9 cellular contexts compared by ENCODE assay signal in the genomic region with DNA sequence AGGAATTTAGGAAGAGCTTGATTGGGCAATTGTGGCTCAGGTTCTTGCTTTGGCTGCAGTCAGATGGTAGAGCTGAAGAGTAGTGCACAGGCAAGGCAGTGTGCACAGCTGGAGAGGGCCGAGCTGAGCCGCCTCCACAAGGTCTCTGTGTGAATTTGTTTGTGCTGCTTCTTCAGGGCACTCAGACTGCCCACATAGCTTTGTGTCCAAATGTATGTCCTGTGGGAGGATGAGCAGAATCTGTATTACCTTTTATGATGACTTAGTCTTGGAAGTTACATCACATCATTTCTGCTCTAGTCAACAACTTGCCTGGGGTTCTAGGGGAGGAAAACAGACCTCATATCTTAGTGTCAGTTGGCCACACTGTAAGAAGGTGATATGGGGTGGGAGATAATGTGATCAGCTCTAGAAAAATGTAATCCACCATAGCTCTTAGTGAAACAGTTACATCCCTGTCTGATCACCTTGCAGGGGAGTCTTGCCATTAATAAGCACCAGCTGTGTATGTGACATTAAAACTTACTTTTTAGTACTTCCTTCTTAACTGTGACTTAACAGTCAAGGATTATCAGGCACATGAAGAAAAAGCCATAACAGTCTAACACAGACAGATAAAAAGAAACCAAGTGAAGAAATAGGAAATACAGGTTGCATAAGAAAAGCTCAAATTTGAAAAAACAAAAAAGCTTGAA. TPM values are rescaled to one million over a fixed set of nuclear protein-coding genes. Genes with fewer than 3 reads are reported as not detected.
A peak's percentile ranks its signal among the peaks of the same experiment; 100 is the strongest.
DNase-seq lines count a peak whose midpoint lies in the region; ATAC-seq and TF ChIP-seq lines count a peak whose summit lies in the region.
"Had no signal": no experiment of that assay in that cellular context is flagged by ENCODE, and none has a peak within 500 bp of the region (broad histone marks: within the 10 kb centered on the region; RNA-seq: fewer than 3 reads in every experiment).

No MANE protein-coding gene starts in this region.

- no peaks in the 10 kb centered on the region for H3K9me3 Mint-ChIP-seq in MCF 10A (ENCODE audit: unreplicated experiment)
- H3K9me3 Mint-ChIP-seq: nephron progenitor cell had no signal

- no peaks in the 10 kb centered on the region for H3K27me3 ChIP-seq in mammary epithelial cell (ENCODE audit: insufficient read depth, low read length)
- H3K27me3 ChIP-seq in RWPE2 (ENCODE audit: insufficient read depth, poor library complexity, severe bottlenecking), result no peaks in the 10 kb centered on the region

- no peak overlapping the region for H3K9ac ChIP-seq in mammary epithelial cell (ENCODE audit: insufficient read depth, low read length)

- H3K36me3 ChIP-seq in mammary epithelial cell (ENCODE audit: insufficient read depth, low read length), result no peaks in the 10 kb centered on the region
- no peaks in the 10 kb centered on the region; the same call in 1 of the 2 replicates for H3K36me3 ChIP-seq in RWPE2 (ENCODE audit: low read depth)

- no peak overlapping the region for H3K27ac Mint-ChIP-seq in MCF 10A (ENCODE audit: low read depth, unreplicated experiment)

- H3K36me3 Mint-ChIP-seq in MCF 10A (ENCODE audit: insufficient read depth, unreplicated experiment), result no peaks in the 10 kb centered on the region

- H3K27ac ChIP-seq in mammary epithelial cell (ENCODE audit: insufficient read depth, low read depth, low read length) (no peak overlapping the region), RWPE2 (ENCODE audit: poor library complexity, severe bottlenecking) (no peak overlapping the region)

- H2AFZ ChIP-seq in mammary epithelial cell (ENCODE audit: low read depth, low read length), result no peak overlapping the region

- POLR2A ChIA-PET in MCF 10A (lab: Yijun Ruan, JAX), result interaction anchor here (0.8 to 1.5 kb wide), 3 partner anchors 9 to 41 kb away, joined by 3 to 7 read pairs (median 5); no protein-coding TSS in a partner anchor

- intact Hi-C loops in MCF 10A (cut with micrococcal nuclease), result no loop called here
- intact Hi-C loops in mammary epithelial cell (cut with micrococcal nuclease), result no loop called here

- in situ Hi-C loops in mammary epithelial cell (cut with MboI; ENCODE audit: low sequenced_read_pairs in 2 of 2), result no loop called here
- in situ Hi-C loops in ACHN (cut with HindIII; ENCODE audit: low pct_ligation_motif_present, low pct_unique_long_range_greater_than_20kb, low sequenced_read_pairs), result no loop called here

- DNase-seq in MCF 10A (ENCODE audit: unreplicated experiment) (peak; percentile 25), mammary epithelial cell (no peak), RWPE2 (ENCODE audit: low spot score) (no peak), fibroblast of villous mesenchyme (ENCODE audit: low read depth) (peak; percentile 62), ACHN (no peak), NCI-H510A (lab: John Stamatoyannopoulos, UW) (no peak)
- DNase-seq: nephron progenitor cell had no signal

- H3K4me1 Mint-ChIP-seq in MCF 10A (ENCODE audit: insufficient read depth, unreplicated experiment), result peaks cover 43% of the 10 kb centered on the region

- H3K4me1 ChIP-seq in mammary epithelial cell (ENCODE audit: insufficient read depth, low read length), result peaks cover 12% of the 10 kb centered on the region
- H3K4me1 ChIP-seq in RWPE2 (ENCODE audit: insufficient read depth, poor library complexity, severe bottlenecking), result peaks cover 9% of the 10 kb centered on the region

- no peak overlapping the region for H3K4me2 ChIP-seq in mammary epithelial cell (ENCODE audit: insufficient read depth, low read depth, low read length)

- no TSS peak for BruUV-seq in MCF 10A (replicated peaks; lab: Mats Ljungman, UMichigan)
- no TSS peak for BruUV-seq in mammary epithelial cell (replicated peaks; lab: Mats Ljungman, UMichigan)

- H3K4me3 ChIP-seq in mammary epithelial cell (replicated peaks in 1 of 3; ENCODE audit: insufficient read depth in 1 of 3, low read depth in 2 of 3, low read length in 3 of 3) (no peak overlapping the region), RWPE2 (ENCODE audit: severe bottlenecking) (no peak overlapping the region), fibroblast of villous mesenchyme (ENCODE audit: low read depth, low read length) (no peak overlapping the region)

- no peaks in the 10 kb centered on the region for H3K27me3 Mint-ChIP-seq in MCF 10A (ENCODE audit: insufficient read depth, unreplicated experiment)

- TF ChIP-seq CTCF in MCF 10A (IDR thresholded peaks at IDR 0.05; ENCODE audit: unreplicated experiment), result no peak
- TF ChIP-seq CTCF in mammary epithelial cell (conservative IDR thresholded peaks at IDR 0.05 in 1 of 2, IDR thresholded peaks at IDR 0.05 in 1 of 2; ENCODE audit: extremely low read depth in 1 of 2, insufficient read depth in 1 of 2, low read depth in 1 of 2, low read length in 2 of 2), result no peak
- TF ChIP-seq CTCF in RWPE2 (IDR thresholded peaks at IDR 0.05; ENCODE audit: poor library complexity, severe bottlenecking), result no peak
- no peak for TF ChIP-seq CTCF in fibroblast of villous mesenchyme (IDR thresholded peaks at IDR 0.05; ENCODE audit: insufficient read depth, low read depth, low read length)

- ATAC-seq in RWPE2 (ENCODE audit: low read depth) (0 out of 3 replicates have a peak, but pooled peaks have one; percentile 18), HG03045 (IDR thresholded peaks at IDR 0.05; ENCODE audit: unreplicated experiment) (no peak), HG03039 (IDR thresholded peaks at IDR 0.05; ENCODE audit: unreplicated experiment) (no peak)

- H3K79me2 ChIP-seq in mammary epithelial cell (ENCODE audit: insufficient read depth, low read length), result peaks cover 100% of the 10 kb centered on the region

- CTCF ChIA-PET in MCF 10A (lab: Yijun Ruan, JAX), result interaction anchor here (0.6 to 1.2 kb wide), 5 partner anchors 24 to 208 kb away, joined by 3 to 8 read pairs (median 3); no protein-coding TSS in a partner anchor
- CTCF ChIA-PET in mammary epithelial cell (lab: Charles Lee; ENCODE audit: low non-redundant PET), result no interaction called here

- WGBS in mammary epithelial cell (ENCODE audit: low coverage, missing lambda C conversion rate), result 7% methylated on average over 2 of the region's 2 CpGs

- dilution Hi-C loops in mammary epithelial cell (cut with HindIII; ENCODE audit: low sequenced_read_pairs), result no loop called here

- no peaks in the 10 kb centered on the region for H3K9me3 ChIP-seq in mammary epithelial cell (replicated peaks; ENCODE audit: insufficient read depth, low read length)
- no peaks in the 10 kb centered on the region for H3K9me3 ChIP-seq in RWPE2 (ENCODE audit: severe bottlenecking)

- H4K20me1 ChIP-seq in mammary epithelial cell (ENCODE audit: insufficient read depth, low read length), result peaks cover 5% of the 10 kb centered on the region

- H3K4me3 Mint-ChIP-seq in MCF 10A (ENCODE audit: unreplicated experiment), result no peak overlapping the region
- H3K4me3 Mint-ChIP-seq: nephron progenitor cell had no signal

RNA-seq across cellular contexts. Expression of gene RCOR1, which starts 53.4 kb away (rescaled TPM):
- 45.6 and 55.9 TPM in 2 replicates for total RNA-seq in MCF 10A (2022)
- total RNA-seq in mammary epithelial cell, result 10 to 100 TPM; 18.7 to 45.6 TPM
- polyA plus RNA-seq in mammary epithelial cell, result 24.6 TPM
- 40.4 TPM for polyA minus RNA-seq in mammary epithelial cell
- total RNA-seq in fibroblast of villous mesenchyme, result 12.6 and 23.7 TPM in 2 replicates

Comparison
In these comparisons a context has a peak if more than half of its experiments do, and no peak if none do; other contexts are left out.
1. DNase-seq: peak in MCF 10A (single experiment) and fibroblast of villous mesenchyme (single experiment); none in mammary epithelial cell (single experiment), RWPE2 (single experiment), ACHN (single experiment) and NCI-H510A (single experiment).